ENCODE assay signal across 8 cellular contexts in the genomic region with DNA sequence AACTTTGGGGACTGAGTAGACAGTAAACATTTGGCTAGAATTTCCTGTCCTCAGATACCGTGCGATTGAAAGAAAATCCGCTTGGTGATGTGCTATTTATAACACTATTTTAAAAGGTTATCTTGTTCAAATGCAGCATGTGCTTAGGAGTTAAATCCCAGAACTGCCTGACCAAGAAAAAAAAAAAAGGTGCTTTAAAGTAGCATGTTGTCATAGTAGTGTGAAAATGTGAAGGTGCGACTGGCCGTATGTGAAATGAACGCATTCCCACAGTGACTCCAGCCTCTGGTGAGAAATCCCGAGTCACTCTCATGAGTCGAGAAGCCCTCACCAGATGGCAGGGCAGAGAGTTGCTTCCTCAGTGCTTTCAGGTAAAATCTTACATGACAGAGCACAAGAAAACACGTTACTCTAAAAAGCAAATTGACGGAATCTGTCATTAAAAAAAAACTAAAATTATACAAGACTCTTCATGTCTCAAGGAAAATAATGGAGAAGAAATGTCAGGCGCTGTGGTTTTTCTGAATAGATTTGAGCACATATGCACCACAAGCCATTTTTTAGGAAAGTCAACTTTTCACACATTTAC. TPM values are rescaled to one million over a fixed set of nuclear protein-coding genes. Genes with fewer than 3 reads are reported as not detected.
DNase-seq lines count a peak whose midpoint lies in the region; ATAC-seq lines count a peak whose summit lies in the region.

No MANE protein-coding gene starts in this region.

- peaks cover 51% of the 10 kb centered on the region for H3K4me1 Mint-ChIP-seq in activated T-helper 17 cell treated with anti-CD3 and anti-CD28 coated beads, Interleukin-2, amount 50 U/mL, for 72 hours

- no peak overlapping the region for H3K4me3 Mint-ChIP-seq in activated T-helper 17 cell treated with anti-CD3 and anti-CD28 coated beads, Interleukin-2, amount 50 U/mL, for 72 hours

- no peaks in the 10 kb centered on the region for H3K9me3 Mint-ChIP-seq in activated T-helper 17 cell treated with anti-CD3 and anti-CD28 coated beads, Interleukin-2, amount 50 U/mL, for 72 hours

- no peak overlapping the region for H3K27ac Mint-ChIP-seq in activated T-helper 17 cell treated with anti-CD3 and anti-CD28 coated beads, Interleukin-2, amount 50 U/mL, for 72 hours

- ATAC-seq in activated T-helper 17 cell treated with anti-CD3 and anti-CD28 coated beads, Interleukin-2, amount 50 U/mL, for 72 hours (replicated peaks), result peak; percentile 13
- peak; percentile 64 for ATAC-seq in left lobe of liver

- peak; percentile 44 for DNase-seq in stimulated activated CD4-positive, alpha-beta T cell treated with anti-CD3 and anti-CD28 coated beads, Interleukin-4, amount 100 ng/mL, for 24 hours
- no peak for DNase-seq in stimulated activated CD4-positive, alpha-beta T cell treated with anti-CD3 and anti-CD28 coated beads, Interleukin-4, amount 100 ng/mL, for 4 hours
- DNase-seq in left lobe of liver (ENCODE audit: low spot score) (no peak), AG20443 (ENCODE audit: low spot score) (no peak), hippocampal formation (lab: John Stamatoyannopoulos, UW) (no peak), NCI-H128 (lab: John Stamatoyannopoulos, UW; ENCODE audit: unreplicated experiment) (no peak), amniotic stem cell (lab: John Stamatoyannopoulos, UW) (no peak)

- no peaks in the 10 kb centered on the region for H3K27me3 Mint-ChIP-seq in activated T-helper 17 cell treated with anti-CD3 and anti-CD28 coated beads, Interleukin-2, amount 50 U/mL, for 72 hours

- H3K36me3 Mint-ChIP-seq in activated T-helper 17 cell treated with anti-CD3 and anti-CD28 coated beads, Interleukin-2, amount 50 U/mL, for 72 hours (ENCODE audit: low read depth), result peaks cover 22% of the 10 kb centered on the region

RNA-seq across cellular contexts. Expression of a gene that starts 18.4 kb away (rescaled TPM):
- 100 to 1,000 TPM; 163 to 201 TPM for total RNA-seq in activated T-helper 17 cell treated with anti-CD3 and anti-CD28 coated beads, Interleukin-2, amount 50 U/mL, for 72 hours
- 27.3 TPM for total RNA-seq in left lobe of liver
